Comparison of ENCODE assay signal across 2 cellular contexts in the genomic region with DNA sequence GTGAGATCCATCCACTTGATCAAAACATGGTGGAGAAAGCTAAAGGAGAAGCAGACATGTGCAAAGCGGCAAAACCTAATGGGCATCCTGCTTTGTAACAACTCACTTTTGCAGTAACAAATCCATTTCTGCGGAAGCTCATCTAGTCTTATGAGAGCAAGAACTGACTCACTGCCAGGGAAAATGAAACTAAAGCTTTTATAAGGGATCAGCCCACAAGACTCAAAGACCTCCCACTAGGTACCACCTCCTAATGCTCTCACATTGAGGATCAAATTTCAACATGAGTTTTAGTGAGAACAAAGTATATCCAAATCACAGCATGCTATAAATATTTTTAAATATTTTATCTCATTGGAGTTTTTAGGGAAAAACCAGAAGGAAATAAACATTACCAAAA.
TF ChIP-seq lines count a peak whose summit lies in the region.

No MANE protein-coding gene starts in this region.

TF ChIP-seq in GM23338, 12 proteins besides CTCF, POLR2A, EP300 and RAD21:
- no peak for TF ChIP-seq JUNB (IDR thresholded peaks at IDR 0.05; ENCODE audit: unreplicated experiment)
- TF ChIP-seq CREB1 (CRISPR knock-in tag; IDR thresholded peaks at IDR 0.05; ENCODE audit: low read depth): no peak
- no peak for TF ChIP-seq ZNF462 (CRISPR knock-in tag; IDR thresholded peaks at IDR 0.05)
- no peak for TF ChIP-seq ETS1 (IDR thresholded peaks at IDR 0.05)
- no peak for TF ChIP-seq POLR2AphosphoS5 (IDR thresholded peaks at IDR 0.05; ENCODE audit: low read depth)
- no peak for TF ChIP-seq STAT1 (IDR thresholded peaks at IDR 0.05; ENCODE audit: unreplicated experiment)
- TF ChIP-seq, protein P1, sequence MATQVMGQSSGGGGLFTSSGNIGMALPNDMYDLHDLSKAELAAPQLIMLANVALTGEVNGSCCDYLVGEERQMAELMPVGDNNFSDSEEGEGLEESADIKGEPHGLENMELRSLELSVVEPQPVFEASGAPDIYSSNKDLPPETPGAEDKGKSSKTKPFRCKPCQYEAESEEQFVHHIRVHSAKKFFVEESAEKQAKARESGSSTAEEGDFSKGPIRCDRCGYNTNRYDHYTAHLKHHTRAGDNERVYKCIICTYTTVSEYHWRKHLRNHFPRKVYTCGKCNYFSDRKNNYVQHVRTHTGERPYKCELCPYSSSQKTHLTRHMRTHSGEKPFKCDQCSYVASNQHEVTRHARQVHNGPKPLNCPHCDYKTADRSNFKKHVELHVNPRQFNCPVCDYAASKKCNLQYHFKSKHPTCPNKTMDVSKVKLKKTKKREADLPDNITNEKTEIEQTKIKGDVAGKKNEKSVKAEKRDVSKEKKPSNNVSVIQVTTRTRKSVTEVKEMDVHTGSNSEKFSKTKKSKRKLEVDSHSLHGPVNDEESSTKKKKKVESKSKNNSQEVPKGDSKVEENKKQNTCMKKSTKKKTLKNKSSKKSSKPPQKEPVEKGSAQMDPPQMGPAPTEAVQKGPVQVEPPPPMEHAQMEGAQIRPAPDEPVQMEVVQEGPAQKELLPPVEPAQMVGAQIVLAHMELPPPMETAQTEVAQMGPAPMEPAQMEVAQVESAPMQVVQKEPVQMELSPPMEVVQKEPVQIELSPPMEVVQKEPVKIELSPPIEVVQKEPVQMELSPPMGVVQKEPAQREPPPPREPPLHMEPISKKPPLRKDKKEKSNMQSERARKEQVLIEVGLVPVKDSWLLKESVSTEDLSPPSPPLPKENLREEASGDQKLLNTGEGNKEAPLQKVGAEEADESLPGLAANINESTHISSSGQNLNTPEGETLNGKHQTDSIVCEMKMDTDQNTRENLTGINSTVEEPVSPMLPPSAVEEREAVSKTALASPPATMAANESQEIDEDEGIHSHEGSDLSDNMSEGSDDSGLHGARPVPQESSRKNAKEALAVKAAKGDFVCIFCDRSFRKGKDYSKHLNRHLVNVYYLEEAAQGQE (IDR thresholded peaks at IDR 0.05; ENCODE audit: unreplicated experiment): no peak
TF ChIP-seq in GM23338: peak in this region for 0.

TF ChIP-seq in H1, 55 proteins besides CTCF, POLR2A, EP300 and RAD21:
- TF ChIP-seq SIX5 (IDR thresholded peaks at IDR 0.05; ENCODE audit: low read depth, low read length): no peak
- no peak for TF ChIP-seq KDM5A (IDR thresholded peaks at IDR 0.05; ENCODE audit: low read length)
- TF ChIP-seq TBP (IDR thresholded peaks at IDR 0.05; ENCODE audit: low read depth, low read length): 0 out of 2 replicates have a peak, but pooled peaks have one; percentile 16
